ENCODE assay signal across 9 cellular contexts in the genomic region with DNA sequence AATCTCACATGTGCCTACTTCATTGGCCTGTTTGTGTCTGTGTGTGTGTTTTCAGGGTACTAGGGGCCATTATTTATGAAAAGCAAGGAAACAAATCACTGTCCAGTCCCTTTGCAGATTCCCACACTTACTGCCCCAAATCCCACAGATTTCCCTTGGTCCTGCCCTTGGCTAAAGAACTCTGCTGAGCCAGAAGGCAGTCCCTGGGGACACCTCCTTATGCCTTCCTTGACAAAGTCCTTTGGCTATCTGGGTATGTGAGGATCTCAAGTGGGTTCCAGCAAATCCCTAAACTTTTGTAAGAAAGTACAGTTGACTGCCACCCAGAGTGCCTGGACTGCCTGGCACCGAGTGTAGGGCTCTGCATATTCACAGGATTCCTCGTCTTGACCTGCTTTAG.
DNase-seq lines count a peak whose midpoint lies in the region; ATAC-seq and TF ChIP-seq lines count a peak whose summit lies in the region.
"Had no signal": no experiment of that assay in that cellular context is flagged by ENCODE, and none has a peak within 500 bp of the region (broad histone marks: within the 10 kb centered on the region; RNA-seq: fewer than 3 reads in every experiment).

No MANE protein-coding gene starts in this region.

- H3K27ac Mint-ChIP-seq in endodermal cell (peak overlapping the region; percentile 89), neural progenitor cell (peak overlapping the region; percentile 98)

- H3K27ac ChIP-seq in endodermal cell (ENCODE audit: low read depth, low read length) (no peak overlapping the region), neural progenitor cell (no peak overlapping the region)

- peaks cover 47% of the 10 kb centered on the region for H3K4me1 Mint-ChIP-seq in endodermal cell
- H3K4me1 Mint-ChIP-seq in neural progenitor cell, result peaks cover 48% of the 10 kb centered on the region

- peaks cover 35% of the 10 kb centered on the region for H3K79me2 ChIP-seq in neural progenitor cell (ENCODE audit: low read depth)

- H3K27me3 Mint-ChIP-seq in endodermal cell (ENCODE audit: insufficient read depth) (peaks cover 23% of the 10 kb centered on the region), neural progenitor cell (ENCODE audit: insufficient read depth, low read depth) (peaks cover 7% of the 10 kb centered on the region)

- H3K36me3 ChIP-seq in BE2C (no peaks in the 10 kb centered on the region), endodermal cell (ENCODE audit: control insufficient read depth, insufficient read depth, low read length) (no peaks in the 10 kb centered on the region), neural progenitor cell (no peaks in the 10 kb centered on the region)

- TF ChIP-seq CTCF in BE2C (IDR thresholded peaks at IDR 0.05; ENCODE audit: low read depth, low read length), result no peak
- no peak for TF ChIP-seq CTCF in endodermal cell (conservative IDR thresholded peaks at IDR 0.05)
- no peak for TF ChIP-seq CTCF in neural progenitor cell (IDR thresholded peaks at IDR 0.05)

- H3K4me1 ChIP-seq in BE2C (no peaks in the 10 kb centered on the region), endodermal cell (ENCODE audit: control insufficient read depth, insufficient read depth, low read length) (peaks cover 5% of the 10 kb centered on the region), neural progenitor cell (peaks cover 5% of the 10 kb centered on the region)

- peak overlapping the region; percentile 88 for H3K4me2 ChIP-seq in neural progenitor cell

- H3K9me3 ChIP-seq in BE2C (no peaks in the 10 kb centered on the region), endodermal cell (ENCODE audit: control insufficient read depth, low read length) (peaks cover 5% of the 10 kb centered on the region), neural progenitor cell (ENCODE audit: low read depth) (no peaks in the 10 kb centered on the region)

- ATAC-seq in GM18520 (IDR thresholded peaks at IDR 0.05; ENCODE audit: unreplicated experiment), result no peak

- WGBS in endodermal cell (ENCODE audit: insufficient coverage in 1 of 2, insufficient read length in 1 of 2), 2 experiments, result 5 to 15% methylated on average over 2 of the region's 2 CpGs

- no peak for DNase-seq in BE2C
- DNase-seq in NCI-H69 (lab: John Stamatoyannopoulos, UW), result peak; percentile 58
- DNase-seq in endodermal cell, result no peak
- peak; percentile 14 for DNase-seq in neural progenitor cell (ENCODE audit: low spot score)
- no peak for DNase-seq in NCI-H446 (lab: John Stamatoyannopoulos, UW)
- no peak for DNase-seq in islet precursor cell
- DNase-seq in cortex of kidney (lab: John Stamatoyannopoulos, UW), result no peak
- DNase-seq: NCI-H1105 had no signal

- H3K9ac ChIP-seq in endodermal cell (ENCODE audit: extremely low read depth, low read length, poor library complexity, severe bottlenecking) (peak overlapping the region; percentile 76), neural progenitor cell (no peak overlapping the region)

- H3K36me3 Mint-ChIP-seq in endodermal cell (ENCODE audit: low read depth) (no peaks in the 10 kb centered on the region), neural progenitor cell (peaks cover 13% of the 10 kb centered on the region)

- H3K4me3 ChIP-seq in BE2C (ENCODE audit: low read depth, low read length), result peak overlapping the region; percentile 59; the same call in 1 of the 2 replicates
- peak overlapping the region; percentile 86 for H3K4me3 ChIP-seq in endodermal cell (ENCODE audit: low read length)
- peak overlapping the region; percentile 97 for H3K4me3 ChIP-seq in neural progenitor cell

- H2AFZ ChIP-seq in neural progenitor cell (replicated peaks), result no peak overlapping the region

- H3K9me3 Mint-ChIP-seq in endodermal cell (no peaks in the 10 kb centered on the region), neural progenitor cell (peaks cover 5% of the 10 kb centered on the region)

- no peaks in the 10 kb centered on the region for H4K20me1 ChIP-seq in neural progenitor cell (ENCODE audit: low read depth)

- H3K4me3 Mint-ChIP-seq in endodermal cell (peak overlapping the region; percentile 82), neural progenitor cell (peak overlapping the region; percentile 97)

- peaks cover 39% of the 10 kb centered on the region for H3F3A ChIP-seq in neural progenitor cell (ENCODE audit: low read depth)

- peaks cover 40% of the 10 kb centered on the region for H3K27me3 ChIP-seq in BE2C
- H3K27me3 ChIP-seq in endodermal cell (ENCODE audit: control insufficient read depth, insufficient read depth, low read length, poor library complexity, severe bottlenecking), result peaks cover 18% of the 10 kb centered on the region
- peaks cover 35% of the 10 kb centered on the region for H3K27me3 ChIP-seq in neural progenitor cell

Comparison
In these comparisons a context has a peak if more than half of its experiments do, and no peak if none do; other contexts are left out.
1. DNase-seq: peak in NCI-H69 (single experiment) and neural progenitor cell (single experiment); none in BE2C (single experiment), endodermal cell (single experiment), NCI-H446 (0 of 2), islet precursor cell (single experiment) and cortex of kidney (single experiment).
2. Peak in every context shown above with its lines, with median percentiles within 50 percentile points of each other: H3K4me3 ChIP-seq.